In the genomic region with DNA sequence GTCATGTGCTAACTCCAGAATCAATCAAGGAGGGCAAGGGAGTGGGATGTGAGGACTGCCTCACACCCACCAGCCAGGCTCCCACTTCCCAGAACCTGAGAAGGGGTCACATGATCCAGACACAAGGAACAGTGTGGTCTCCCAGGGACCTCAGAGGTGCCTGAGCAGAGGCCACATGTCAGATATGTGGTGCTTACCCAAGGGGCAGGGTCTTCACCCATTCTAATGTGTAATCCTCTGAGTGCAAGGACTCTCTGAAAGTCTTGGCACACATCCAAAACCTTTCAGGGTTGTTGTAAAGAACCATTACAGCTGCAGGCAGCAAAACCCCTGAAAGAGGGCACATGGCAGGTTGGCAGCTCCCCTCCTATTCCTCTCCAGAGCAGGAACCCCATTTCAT, we compare ENCODE assay signal across 1 cellular context.
TF ChIP-seq lines count a peak whose summit lies in the region.

No MANE protein-coding gene starts in this region.

TF ChIP-seq in K562, 482 proteins besides CTCF, POLR2A, EP300 and RAD21 (continued from another document):
- TF ChIP-seq, protein P1, sequence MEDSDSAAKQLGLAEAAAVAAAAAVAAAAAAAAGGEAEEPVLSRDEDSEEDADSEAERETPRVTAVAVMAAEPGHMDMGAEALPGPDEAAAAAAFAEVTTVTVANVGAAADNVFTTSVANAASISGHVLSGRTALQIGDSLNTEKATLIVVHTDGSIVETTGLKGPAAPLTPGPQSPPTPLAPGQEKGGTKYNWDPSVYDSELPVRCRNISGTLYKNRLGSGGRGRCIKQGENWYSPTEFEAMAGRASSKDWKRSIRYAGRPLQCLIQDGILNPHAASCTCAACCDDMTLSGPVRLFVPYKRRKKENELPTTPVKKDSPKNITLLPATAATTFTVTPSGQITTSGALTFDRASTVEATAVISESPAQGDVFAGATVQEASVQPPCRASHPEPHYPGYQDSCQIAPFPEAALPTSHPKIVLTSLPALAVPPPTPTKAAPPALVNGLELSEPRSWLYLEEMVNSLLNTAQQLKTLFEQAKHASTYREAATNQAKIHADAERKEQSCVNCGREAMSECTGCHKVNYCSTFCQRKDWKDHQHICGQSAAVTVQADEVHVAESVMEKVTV (CRISPR knock-in tag; IDR thresholded peaks at IDR 0.05), result no peak
- TF ChIP-seq TSC22D4 (tag; IDR thresholded peaks at IDR 0.05) (no peak), SMC3 (conservative IDR thresholded peaks at IDR 0.05; ENCODE audit: insufficient read depth, low read depth, low read length) (no peak), PREB (CRISPR knock-in tag; IDR thresholded peaks at IDR 0.05) (no peak), KLF1 (tag; IDR thresholded peaks at IDR 0.05) (no peak), FOXM1 (IDR thresholded peaks at IDR 0.05; ENCODE audit: low read depth) (no peak), FOXM1 (CRISPR knock-in tag; IDR thresholded peaks at IDR 0.05; ENCODE audit: low read depth) (no peak), ZBTB7A (IDR thresholded peaks at IDR 0.05; ENCODE audit: borderline replicate concordance, control insufficient read depth, low read depth, low read length) (no peak), NFIC (IDR thresholded peaks at IDR 0.05) (peak; percentile 93), ZNF507 (tag; conservative IDR thresholded peaks at IDR 0.05) (no peak), RBM39 (optimal IDR thresholded peaks at IDR 0.05; ENCODE audit: low read depth, low read length) (no peak), NONO (IDR thresholded peaks at IDR 0.05; ENCODE audit: low read depth in 2 of 2, low read length in 1 of 2) (no peak), SOX6 (IDR thresholded peaks at IDR 0.05) (no peak), ZNF263 (CRISPR knock-in tag; IDR thresholded peaks at IDR 0.05; ENCODE audit: borderline replicate concordance) (no peak), ZNF354B (CRISPR knock-in tag; IDR thresholded peaks at IDR 0.05) (no peak)
- TF ChIP-seq, protein P2, sequence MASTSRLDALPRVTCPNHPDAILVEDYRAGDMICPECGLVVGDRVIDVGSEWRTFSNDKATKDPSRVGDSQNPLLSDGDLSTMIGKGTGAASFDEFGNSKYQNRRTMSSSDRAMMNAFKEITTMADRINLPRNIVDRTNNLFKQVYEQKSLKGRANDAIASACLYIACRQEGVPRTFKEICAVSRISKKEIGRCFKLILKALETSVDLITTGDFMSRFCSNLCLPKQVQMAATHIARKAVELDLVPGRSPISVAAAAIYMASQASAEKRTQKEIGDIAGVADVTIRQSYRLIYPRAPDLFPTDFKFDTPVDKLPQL (IDR thresholded peaks at IDR 0.05; ENCODE audit: extremely low read depth, insufficient read length), result no peak
- TF ChIP-seq, protein P3, sequence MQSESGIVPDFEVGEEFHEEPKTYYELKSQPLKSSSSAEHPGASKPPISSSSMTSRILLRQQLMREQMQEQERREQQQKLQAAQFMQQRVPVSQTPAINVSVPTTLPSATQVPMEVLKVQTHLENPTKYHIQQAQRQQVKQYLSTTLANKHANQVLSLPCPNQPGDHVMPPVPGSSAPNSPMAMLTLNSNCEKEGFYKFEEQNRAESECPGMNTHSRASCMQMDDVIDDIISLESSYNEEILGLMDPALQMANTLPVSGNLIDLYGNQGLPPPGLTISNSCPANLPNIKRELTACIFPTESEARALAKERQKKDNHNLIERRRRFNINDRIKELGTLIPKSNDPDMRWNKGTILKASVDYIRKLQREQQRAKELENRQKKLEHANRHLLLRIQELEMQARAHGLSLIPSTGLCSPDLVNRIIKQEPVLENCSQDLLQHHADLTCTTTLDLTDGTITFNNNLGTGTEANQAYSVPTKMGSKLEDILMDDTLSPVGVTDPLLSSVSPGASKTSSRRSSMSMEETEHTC (IDR thresholded peaks at IDR 0.05), result no peak
- TF ChIP-seq, protein P4, sequence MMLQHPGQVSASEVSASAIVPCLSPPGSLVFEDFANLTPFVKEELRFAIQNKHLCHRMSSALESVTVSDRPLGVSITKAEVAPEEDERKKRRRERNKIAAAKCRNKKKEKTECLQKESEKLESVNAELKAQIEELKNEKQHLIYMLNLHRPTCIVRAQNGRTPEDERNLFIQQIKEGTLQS (IDR thresholded peaks at IDR 0.05), result no peak
- TF ChIP-seq, protein P4 (CRISPR knock-in tag; conservative IDR thresholded peaks at IDR 0.05), result no peak
TF ChIP-seq in K562: peak in this region for 4.
